Comparison of ENCODE assay signal across 15 cellular contexts in the genomic region with DNA sequence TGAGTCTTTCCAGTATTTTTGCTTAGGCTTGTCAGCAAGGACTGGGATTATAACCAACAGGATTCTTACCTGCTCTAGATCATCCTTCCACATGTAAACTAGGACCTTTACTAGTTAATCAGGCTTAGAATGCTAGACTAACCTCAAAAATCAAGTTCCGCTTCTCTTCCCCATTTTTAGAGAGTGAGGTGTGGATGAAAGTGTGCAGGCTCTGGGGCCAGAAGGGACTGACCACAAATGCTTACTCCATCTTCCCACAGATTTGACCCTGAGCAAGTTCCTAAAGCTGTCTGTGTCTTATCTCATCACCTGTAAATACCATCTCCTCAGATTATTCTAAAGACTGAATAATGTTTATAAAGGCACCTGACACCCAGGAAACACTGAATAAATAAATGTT.
"Had no signal": no experiment of that assay in that cellular context is flagged by ENCODE, and none has a peak within 500 bp of the region (broad histone marks: within the 10 kb centered on the region; RNA-seq: fewer than 3 reads in every experiment).

No MANE protein-coding gene starts in this region.

- ATAC-seq: activated T-cell treated with anti-CD3 and anti-CD28 coated beads, Interleukin-2, amount 50 U/mL, for 72 hours; heart left ventricle; left ventricle myocardium superior; pancreas; stimulated activated naive CD8-positive, alpha-beta T cell treated with anti-CD3 and anti-CD28 coated beads, Interleukin-15, amount 100 ng/mL, for 72 hours had no signal

- H3K36me3 ChIP-seq: pancreas, uterus had no signal

- H3K9me3 ChIP-seq: heart left ventricle, pancreas, uterus had no signal

- H3K4me3 ChIP-seq: heart left ventricle, pancreas, uterus had no signal

- H3K4me1 ChIP-seq: uterus had no signal

- H3K27me3 ChIP-seq: heart left ventricle, pancreas, uterus had no signal

- DNase-seq: activated CD4-positive, alpha-beta T cell treated with anti-CD3 and anti-CD28 coated beads, Interleukin-2, amount 50 U/mL, for 48 hours; activated CD4-positive, CD25-positive, alpha-beta regulatory T cell treated with anti-CD3 and anti-CD28 coated beads, Interleukin-2, amount 50 U/mL, for 72 hours; activated naive CD8-positive, alpha-beta T cell treated with anti-CD3 and anti-CD28 coated beads, Interleukin-2, amount 10 ng/mL, durations not matched to agents 7 days and 5 days; activated T-cell treated with anti-CD3 and anti-CD28 coated beads, Interleukin-2, amount 50 U/mL, for 72 hours; aorta; foreskin melanocyte; heart left ventricle; islet precursor cell; left ventricle myocardium superior; mesendoderm; pancreas; stimulated activated CD4-positive, alpha-beta T cell treated with anti-CD3 and anti-CD28 coated beads, Interleukin-15, amount 100 ng/mL, for 24 hours; stimulated activated CD4-positive, alpha-beta T cell treated with anti-CD3 and anti-CD28 coated beads, Interleukin-4, amount 100 ng/mL, for 24 hours; stimulated activated naive CD8-positive, alpha-beta T cell treated with anti-CD3 and anti-CD28 coated beads, Interleukin-15, amount 100 ng/mL, for 72 hours; uterus had no signal

- H3K27ac ChIP-seq: pancreas had no signal
